17 cellular contexts compared by ENCODE assay signal in genomic region chr4:54902261-54902660, GRCh38.
DNase-seq lines count a peak whose midpoint lies in the region; TF ChIP-seq lines count a peak whose summit lies in the region.
"Had no signal": no experiment of that assay in that cellular context is flagged by ENCODE, and none has a peak within 500 bp of the region (broad histone marks: within the 10 kb centered on the region; RNA-seq: fewer than 3 reads in every experiment).

No MANE protein-coding gene starts in this region.

- H3K27me3 Mint-ChIP-seq in MCF 10A (ENCODE audit: insufficient read depth, unreplicated experiment) (peaks cover 22% of the 10 kb centered on the region), mesothelial cell of epicardium (ENCODE audit: low read depth) (peaks cover 1% of the 10 kb centered on the region)

- CTCF ChIA-PET in MCF 10A (lab: Yijun Ruan, JAX): interaction anchor here (0.9 kb wide), 1 partner anchor 11 kb away, joined by 3 read pairs; no protein-coding TSS in a partner anchor

- peaks cover 8% of the 10 kb centered on the region for H3K9me3 Mint-ChIP-seq in MCF 10A (ENCODE audit: unreplicated experiment)
- peaks cover 12% of the 10 kb centered on the region for H3K9me3 Mint-ChIP-seq in mesothelial cell of epicardium
- H3K9me3 Mint-ChIP-seq: natural killer cell treated with Interleukin-12 subunit alpha and Interleukin-12 subunit beta and Interleukin-15 and Interleukin-18, amount 100 ng/mL, for 72 hours had no signal

- H3K4me1 Mint-ChIP-seq in MCF 10A (ENCODE audit: insufficient read depth, unreplicated experiment): no peaks in the 10 kb centered on the region
- H3K4me1 Mint-ChIP-seq in mesothelial cell of epicardium: peaks cover 3% of the 10 kb centered on the region

- TF ChIP-seq CTCF in MCF 10A (IDR thresholded peaks at IDR 0.05; ENCODE audit: unreplicated experiment) (no peak), mesothelial cell of epicardium (IDR thresholded peaks at IDR 0.05; ENCODE audit: unreplicated experiment) (no peak)

- POLR2A ChIA-PET in MCF 10A (lab: Yijun Ruan, JAX): no interaction called here

- BruUV-seq in MCF 10A (replicated peaks; lab: Mats Ljungman, UMichigan): no TSS peak

- H3K4me3 Mint-ChIP-seq in MCF 10A (ENCODE audit: unreplicated experiment): no peak overlapping the region
- no peak overlapping the region for H3K4me3 Mint-ChIP-seq in mesothelial cell of epicardium
- H3K4me3 Mint-ChIP-seq: natural killer cell treated with Interleukin-12 subunit alpha and Interleukin-12 subunit beta and Interleukin-15 and Interleukin-18, amount 100 ng/mL, for 72 hours had no signal

- DNase-seq in COLO829 (ENCODE audit: low spot score) (peak; percentile 23), HT1080 (ENCODE audit: low read depth) (peak; percentile 5), MCF 10A (ENCODE audit: unreplicated experiment) (peak; percentile 13), myocyte (ENCODE audit: low read depth) (peak; percentile 44), mesenteric fat pad (ENCODE audit: low spot score) (no peak), mesothelial cell of epicardium (ENCODE audit: low spot score in 2 of 2, unreplicated experiment in 2 of 2) (no peak), nucleus accumbens (lab: John Stamatoyannopoulos, UW) (no peak)
- DNase-seq in effector CD8-positive, alpha-beta T cell (lab: John Stamatoyannopoulos, UW): no peak
- DNase-seq: activated effector memory CD4-positive, alpha-beta T cell treated with Interleukin-2 at 50 U/mL for 16 hours; aorta; Karpas-422; NCI-H1694 treated with DMSO at 0.1 percent for 48 hours; NCI-H774; right cardiac atrium; stimulated activated CD8-positive, alpha-beta memory T cell treated with anti-CD3 and anti-CD28 coated beads, Interleukin-4, amount 100 ng/mL, for 48 hours; upper lobe of left lung had no signal

- H3K36me3 Mint-ChIP-seq in MCF 10A (ENCODE audit: insufficient read depth, unreplicated experiment) (no peaks in the 10 kb centered on the region), mesothelial cell of epicardium (no peaks in the 10 kb centered on the region)

- no peak overlapping the region for H3K27ac Mint-ChIP-seq in MCF 10A (ENCODE audit: low read depth, unreplicated experiment)
- no peak overlapping the region for H3K27ac Mint-ChIP-seq in mesothelial cell of epicardium
- H3K27ac Mint-ChIP-seq: natural killer cell treated with Interleukin-12 subunit alpha and Interleukin-12 subunit beta and Interleukin-15 and Interleukin-18, amount 100 ng/mL, for 72 hours had no signal

- intact Hi-C loops in MCF 10A (cut with micrococcal nuclease): no loop called here

Comparison
In these comparisons a context has a peak if more than half of its experiments do, and no peak if none do; other contexts are left out.
1. DNase-seq: peak in COLO829 (single experiment), HT1080 (single experiment), MCF 10A (single experiment) and myocyte (single experiment); none in mesenteric fat pad (single experiment), effector CD8-positive, alpha-beta T cell (single experiment), mesothelial cell of epicardium (0 of 2) and nucleus accumbens (0 of 56).